In the genomic region with DNA sequence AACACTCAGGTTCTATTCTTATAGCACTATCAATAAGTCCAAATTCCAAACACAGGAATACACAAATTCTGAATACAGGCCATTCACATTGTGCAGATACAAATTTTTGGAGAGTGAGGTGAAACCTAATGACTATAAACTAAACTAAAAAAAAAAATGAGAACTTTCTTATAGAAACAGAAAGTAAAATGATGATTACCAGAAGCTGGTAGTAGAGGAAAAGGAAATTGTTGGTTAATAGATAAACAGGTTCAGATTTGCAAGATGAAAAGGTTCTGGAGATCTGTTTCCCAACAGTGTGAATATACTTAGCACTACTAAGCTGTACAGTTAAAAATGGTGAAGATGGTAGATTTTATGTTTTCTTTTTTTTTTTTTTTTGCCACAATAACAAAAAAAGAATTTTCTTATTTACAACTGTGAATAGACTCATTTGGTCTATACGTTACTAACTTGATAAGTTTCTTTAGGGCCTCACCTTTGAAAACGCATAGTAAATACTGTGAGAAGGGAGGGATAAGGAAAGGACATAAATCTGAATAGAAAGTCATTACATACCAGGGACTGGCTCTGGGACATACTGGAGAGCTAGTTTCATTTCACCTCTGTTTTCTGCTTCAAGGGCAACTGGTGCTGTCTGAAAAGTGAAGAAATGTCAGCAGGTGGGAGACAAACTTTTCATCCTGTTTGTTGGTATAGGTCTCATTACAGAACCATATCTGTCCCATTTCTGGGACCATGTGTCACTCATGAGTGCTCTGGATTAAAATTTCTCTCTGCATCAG, we compare ENCODE assay signal across 11 cellular contexts. TPM values are rescaled to one million over a fixed set of nuclear protein-coding genes. Genes with fewer than 3 reads are reported as not detected.
DNase-seq lines count a peak whose midpoint lies in the region; ATAC-seq lines count a peak whose summit lies in the region.
"Had no signal": no experiment of that assay in that cellular context is flagged by ENCODE, and none has a peak within 500 bp of the region (broad histone marks: within the 10 kb centered on the region; RNA-seq: fewer than 3 reads in every experiment).

No MANE protein-coding gene starts in this region.

- peaks cover 22 to 33% of the 10 kb centered on the region in 2 donors for H3K4me1 Mint-ChIP-seq in immature natural killer cell
- H3K4me1 Mint-ChIP-seq: neural crest cell had no signal

- no peaks in the 10 kb centered on the region for H3K4me1 ChIP-seq in right cardiac atrium (ENCODE audit: control insufficient read depth, insufficient read depth, low read length)
- H3K4me1 ChIP-seq: SJSA1 had no signal

- H3K27ac ChIP-seq in right cardiac atrium (ENCODE audit: low read length): no peak overlapping the region
- H3K27ac ChIP-seq: KMS-11, SJSA1 had no signal

- peaks cover 19 to 45% (median 24%) of the 10 kb centered on the region in 3 donors for H3K36me3 Mint-ChIP-seq in immature natural killer cell

- peak; percentile 28 to 42 (median 40) for DNase-seq in immature natural killer cell
- DNase-seq in midbrain (lab: John Stamatoyannopoulos, UW): no peak
- no peak for DNase-seq in right cardiac atrium
- DNase-seq in effector CD8-positive, alpha-beta T cell (lab: John Stamatoyannopoulos, UW): no peak
- no peak for DNase-seq in Kasumi-1 (lab: John Stamatoyannopoulos, UW)

- H3K27me3 Mint-ChIP-seq in immature natural killer cell (ENCODE audit: low read depth in 3 of 3): peaks cover 0 to 3% (median 0%) of the 10 kb centered on the region in 3 donors

- H3K9me3 ChIP-seq in right cardiac atrium (ENCODE audit: control insufficient read depth, low read length): no peaks in the 10 kb centered on the region
- H3K9me3 ChIP-seq: SJSA1 had no signal

- peak overlapping the region; percentile 68 to 91 (median 88) for H3K27ac Mint-ChIP-seq in immature natural killer cell

- no peak overlapping the region for H3K4me3 ChIP-seq in right cardiac atrium (ENCODE audit: low read length)
- H3K4me3 ChIP-seq: SJSA1 had no signal

- H3K9me3 Mint-ChIP-seq in immature natural killer cell: no peaks in the 10 kb centered on the region
- H3K9me3 Mint-ChIP-seq: neural crest cell had no signal

- 85% methylated on average over 2 of the region's 2 CpGs for WGBS in right cardiac atrium

- H3K27me3 ChIP-seq in right cardiac atrium (ENCODE audit: control insufficient read depth, insufficient read depth): no peaks in the 10 kb centered on the region
- H3K27me3 ChIP-seq: SJSA1 had no signal

- H3K4me3 Mint-ChIP-seq in immature natural killer cell: peak overlapping the region; percentile 43 to 80 (median 72)
- H3K4me3 Mint-ChIP-seq: neural crest cell had no signal

- ATAC-seq in GM18870 (IDR thresholded peaks at IDR 0.05; ENCODE audit: unreplicated experiment) (peak; percentile 96), GM21576 (IDR thresholded peaks at IDR 0.05; ENCODE audit: unreplicated experiment) (peak; percentile 96), HG03432 (IDR thresholded peaks at IDR 0.05; ENCODE audit: unreplicated experiment) (peak; percentile 95), right cardiac atrium (no peak)

- intact Hi-C loops in right cardiac atrium (cut with DNase I): loop anchor here in 2 of 4 donors (10.0 kb wide), 1 partner anchor 125 kb away; no protein-coding TSS in a partner anchor

RNA-seq across cellular contexts. Expression of a gene that starts 14.2 kb away (rescaled TPM):
- not detected for polyA plus RNA-seq in immature natural killer cell
- 1 to 10 TPM in 1 of 4 donors, under 1 TPM in 3; 0.42 to 1.0 (median 0.75) TPM for total RNA-seq in right cardiac atrium
- polyA plus RNA-seq in right cardiac atrium: 0.52 TPM
- total RNA-seq: neural crest cell had no signal

RNA-seq across cellular contexts. Expression of a gene that starts 35.2 kb away (rescaled TPM):
- polyA plus RNA-seq in immature natural killer cell (10 to 100 TPM in 2 of 3 donors, 1 to 10 TPM in 1; 8.5 to 22.5 (median 11.4) TPM), right cardiac atrium (17.0 TPM)
- total RNA-seq in right cardiac atrium: 10 to 100 TPM; 16.1 to 19.9 (median 18.2) TPM

RNA-seq across cellular contexts. Expression of a gene that starts 52.4 kb away (rescaled TPM):
- polyA plus RNA-seq in immature natural killer cell: 10 to 100 TPM; 60.9 to 85.2 (median 62.0) TPM
- 10 to 100 TPM; 48.4 to 65.6 (median 58.1) TPM for total RNA-seq in right cardiac atrium
- 140 TPM for polyA plus RNA-seq in right cardiac atrium

Comparison
In these comparisons a context has a peak if more than half of its experiments do, and no peak if none do; other contexts are left out.
1. ATAC-seq: peak in GM18870 (single experiment), GM21576 (single experiment) and HG03432 (single experiment); none in right cardiac atrium (0 of 2).
2. DNase-seq: peak in immature natural killer cell (3 of 3); none in midbrain (single experiment), right cardiac atrium (0 of 3), effector CD8-positive, alpha-beta T cell (single experiment) and Kasumi-1 (0 of 2).